8 cellular contexts compared by ENCODE assay signal in the genomic region with DNA sequence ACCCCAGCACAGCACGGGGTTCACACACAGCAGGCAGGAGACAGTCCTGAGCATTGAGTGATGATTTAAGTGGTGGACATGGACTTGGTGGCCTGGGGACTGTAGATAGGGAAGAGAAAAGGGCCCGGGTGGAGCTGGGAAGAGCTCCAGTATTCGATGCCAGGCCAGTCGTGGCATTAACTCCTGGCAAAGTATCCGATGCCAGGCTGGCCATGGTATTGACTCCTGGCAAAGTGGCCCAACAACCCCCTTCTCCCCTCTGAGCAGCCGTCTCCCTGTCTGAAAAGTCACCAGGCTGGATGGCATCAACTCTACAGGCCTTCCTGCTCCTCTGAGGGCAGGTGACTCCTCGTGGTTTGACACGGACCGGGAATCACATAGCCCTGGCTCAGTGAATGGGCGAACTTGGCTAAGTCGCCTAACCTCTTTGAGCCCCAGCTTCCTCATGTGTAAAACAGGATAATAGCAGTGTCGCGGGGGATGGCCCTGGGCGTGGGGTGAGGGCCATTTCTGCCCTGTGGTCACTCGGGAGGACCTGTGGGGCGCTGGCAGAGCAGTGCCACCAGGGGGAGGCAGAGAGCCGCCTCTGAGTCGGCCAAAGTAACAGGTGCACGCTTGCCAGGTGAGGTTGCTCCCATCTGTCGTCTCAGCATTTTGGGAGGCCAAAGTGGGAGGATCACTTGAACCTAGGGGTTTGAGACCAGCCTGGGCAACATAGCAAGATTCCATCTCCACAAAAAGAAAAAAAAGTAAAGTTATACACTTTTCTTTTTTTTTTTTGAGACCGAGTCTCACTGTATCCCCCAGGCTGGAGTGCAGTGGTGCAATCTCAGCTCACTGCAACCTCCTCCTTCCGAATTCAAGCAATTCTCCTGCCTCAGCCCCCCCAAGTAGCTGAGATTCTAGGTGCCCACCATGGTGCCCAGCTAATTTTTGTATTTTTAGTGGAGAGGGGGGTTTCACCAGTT. TPM values are rescaled to one million over a fixed set of nuclear protein-coding genes. Genes with fewer than 3 reads are reported as not detected.
A peak's percentile ranks its signal among the peaks of the same experiment; 100 is the strongest.
DNase-seq lines count a peak whose midpoint lies in the region; ATAC-seq and TF ChIP-seq lines count a peak whose summit lies in the region.

No MANE protein-coding gene starts in this region.

- TF ChIP-seq CTCF in SK-N-SH (IDR thresholded peaks at IDR 0.05) (peak; percentile 99), cardiac muscle cell (IDR thresholded peaks at IDR 0.05; ENCODE audit: low read depth, low read length) (peak; percentile 96)

- H3K27ac Mint-ChIP-seq in CD4-positive, CD25-positive, alpha-beta regulatory T cell: no peak overlapping the region
- no peak overlapping the region for H3K27ac Mint-ChIP-seq in activated naive CD4-positive, alpha-beta T cell treated with anti-CD3 and anti-CD28 coated beads for 36 hours

- H3K27me3 Mint-ChIP-seq in CD4-positive, CD25-positive, alpha-beta regulatory T cell: peaks cover 4% of the 10 kb centered on the region
- H3K27me3 Mint-ChIP-seq in activated naive CD4-positive, alpha-beta T cell treated with anti-CD3 and anti-CD28 coated beads for 36 hours (ENCODE audit: low read depth): no peaks in the 10 kb centered on the region

- H3F3A ChIP-seq in SK-N-SH (replicated peaks; ENCODE audit: insufficient read depth): peaks cover 2% of the 10 kb centered on the region

- no peaks in the 10 kb centered on the region for H3K79me2 ChIP-seq in SK-N-SH (ENCODE audit: insufficient read depth)

- H3K4me1 ChIP-seq in CD4-positive, CD25-positive, alpha-beta regulatory T cell (ENCODE audit: control insufficient read depth, insufficient read depth, low read length, poor library complexity, severe bottlenecking): peaks cover 17% of the 10 kb centered on the region
- peaks cover 0 to 16% of the 10 kb centered on the region in 2 experiments; a peak in 1 of 4 replicates for H3K4me1 ChIP-seq in SK-N-SH (ENCODE audit: control insufficient read depth in 1 of 2, insufficient read depth in 2 of 2, low read depth in 1 of 2, low read length in 1 of 2)
- H3K4me1 ChIP-seq in cardiac muscle cell (ENCODE audit: low read depth): peaks cover 4% of the 10 kb centered on the region
- H3K4me1 ChIP-seq in rectal smooth muscle tissue (ENCODE audit: control insufficient read depth, insufficient read depth, low read length): no peaks in the 10 kb centered on the region

- H3K4me2 ChIP-seq in SK-N-SH: no peak overlapping the region

- H3K4me1 Mint-ChIP-seq in CD4-positive, CD25-positive, alpha-beta regulatory T cell: peaks cover 0 to 7% (median under 1%) of the 10 kb centered on the region in 4 donors
- H3K4me1 Mint-ChIP-seq in activated naive CD4-positive, alpha-beta T cell treated with anti-CD3 and anti-CD28 coated beads for 36 hours (ENCODE audit: low read depth): peaks cover 5% of the 10 kb centered on the region

- CTCF ChIA-PET in SK-N-SH (lab: Yijun Ruan, JAX): interaction anchor here (0.6 to 8.2 kb wide), 63 partner anchors 9 to 1046 kb away, joined by 3 to 320 read pairs (median 4); no protein-coding TSS in a partner anchor
- CTCF ChIA-PET in activated naive CD4-positive, alpha-beta T cell treated with anti-CD3 and anti-CD28 coated beads for 36 hours (lab: Charles Lee): interaction anchor here (0.7 to 8.6 kb wide), 16 partner anchors 15 to 256 kb away, joined by 3 to 88 read pairs (median 4); no protein-coding TSS in a partner anchor

- peaks cover 0 to 1% (median 0%) of the 10 kb centered on the region in 7 donors for H3K9me3 Mint-ChIP-seq in CD4-positive, CD25-positive, alpha-beta regulatory T cell
- H3K9me3 Mint-ChIP-seq in activated naive CD4-positive, alpha-beta T cell treated with anti-CD3 and anti-CD28 coated beads for 36 hours: no peaks in the 10 kb centered on the region

- H3K27me3 ChIP-seq in CD4-positive, CD25-positive, alpha-beta regulatory T cell (ENCODE audit: control insufficient read depth, insufficient read depth, low read length): no peaks in the 10 kb centered on the region
- H3K27me3 ChIP-seq in SK-N-SH (ENCODE audit: insufficient read depth): no peaks in the 10 kb centered on the region
- no peaks in the 10 kb centered on the region for H3K27me3 ChIP-seq in cardiac muscle cell
- H3K27me3 ChIP-seq in rectal smooth muscle tissue (ENCODE audit: control insufficient read depth, insufficient read depth, low read length): no peaks in the 10 kb centered on the region

- ATAC-seq in CD4-positive, CD25-positive, alpha-beta regulatory T cell (ENCODE audit: low read depth in 2 of 2): peak; percentile 29 to 44
- no peak for ATAC-seq in GM21528 (IDR thresholded peaks at IDR 0.05; ENCODE audit: low FRiP score, unreplicated experiment)
- no peak for ATAC-seq in HG03460 (IDR thresholded peaks at IDR 0.05; ENCODE audit: unreplicated experiment)

- intact Hi-C loops in activated naive CD4-positive, alpha-beta T cell treated with anti-CD3 and anti-CD28 coated beads for 36 hours (cut with micrococcal nuclease): loop anchor here (1.0 to 10.0 kb wide), 2 partner anchors 142 to 756 kb away; partner anchors contain the start of gene TUBB4B

- no peak overlapping the region for H3K4me3 ChIP-seq in CD4-positive, CD25-positive, alpha-beta regulatory T cell (ENCODE audit: low read depth, low read length)
- peak overlapping the region in 1 of 2 experiments; percentile 55; a peak in 1 of 4 replicates for H3K4me3 ChIP-seq in SK-N-SH (ENCODE audit: low read depth in 2 of 2, low read length in 1 of 2)
- H3K4me3 ChIP-seq in cardiac muscle cell: no peak overlapping the region
- no peak overlapping the region for H3K4me3 ChIP-seq in rectal smooth muscle tissue (ENCODE audit: low read length)

- no peak overlapping the region for H3K27ac ChIP-seq in CD4-positive, CD25-positive, alpha-beta regulatory T cell (ENCODE audit: insufficient read depth, low read length, poor library complexity, severe bottlenecking)
- H3K27ac ChIP-seq in SK-N-SH (ENCODE audit: low read depth in 2 of 2, low read length in 1 of 2) (no peak overlapping the region), cardiac muscle cell (no peak overlapping the region), rectal smooth muscle tissue (ENCODE audit: low read depth, low read length) (no peak overlapping the region)

- H2AFZ ChIP-seq in SK-N-SH (ENCODE audit: low read depth): no peak overlapping the region

- peak; percentile 94 for TF ChIP-seq RAD21 in SK-N-SH (IDR thresholded peaks at IDR 0.05; ENCODE audit: low read length)

- no peaks in the 10 kb centered on the region for H3K9me2 ChIP-seq in SK-N-SH

- no peaks in the 10 kb centered on the region for H3K36me3 ChIP-seq in CD4-positive, CD25-positive, alpha-beta regulatory T cell (ENCODE audit: control insufficient read depth, insufficient read depth, low read length)
- H3K36me3 ChIP-seq in SK-N-SH (replicated peaks in 1 of 2; ENCODE audit: control insufficient read depth in 1 of 2, insufficient read depth in 2 of 2, low read length in 1 of 2): no peaks in the 10 kb centered on the region
- no peaks in the 10 kb centered on the region for H3K36me3 ChIP-seq in cardiac muscle cell
- H3K36me3 ChIP-seq in rectal smooth muscle tissue (ENCODE audit: control insufficient read depth, insufficient read depth, low read length): no peaks in the 10 kb centered on the region

- peak overlapping the region in 1 of 4 donors; percentile 76 for H3K4me3 Mint-ChIP-seq in CD4-positive, CD25-positive, alpha-beta regulatory T cell
- no peak overlapping the region for H3K4me3 Mint-ChIP-seq in activated naive CD4-positive, alpha-beta T cell treated with anti-CD3 and anti-CD28 coated beads for 36 hours

- no peaks in the 10 kb centered on the region for H3K36me3 Mint-ChIP-seq in CD4-positive, CD25-positive, alpha-beta regulatory T cell
- H3K36me3 Mint-ChIP-seq in activated naive CD4-positive, alpha-beta T cell treated with anti-CD3 and anti-CD28 coated beads for 36 hours (ENCODE audit: low read depth): no peaks in the 10 kb centered on the region

- no peak for TF ChIP-seq EP300 in SK-N-SH (IDR thresholded peaks at IDR 0.05; ENCODE audit: borderline replicate concordance in 1 of 2, low read depth in 1 of 2, low read length in 1 of 2)

- WGBS in SK-N-SH (ENCODE audit: low lambda C conversion rate): 25% methylated on average over 18 of the region's 22 CpGs

- POLR2A ChIA-PET in SK-N-SH (lab: Yijun Ruan, JAX): no interaction called here

- H3K9ac ChIP-seq in SK-N-SH (no peak overlapping the region), rectal smooth muscle tissue (ENCODE audit: low read length) (peak overlapping the region; percentile 2)

- H4K20me1 ChIP-seq in SK-N-SH (ENCODE audit: insufficient read depth): no peaks in the 10 kb centered on the region; the same call in 1 of the 2 replicates

- no peaks in the 10 kb centered on the region for H3K9me3 ChIP-seq in CD4-positive, CD25-positive, alpha-beta regulatory T cell (ENCODE audit: control insufficient read depth in 2 of 2, low read length in 2 of 2)
- H3K9me3 ChIP-seq in SK-N-SH (no peaks in the 10 kb centered on the region), cardiac muscle cell (ENCODE audit: low read depth) (no peaks in the 10 kb centered on the region)

- peak; percentile 65 to 76 (median 68) for DNase-seq in CD4-positive, CD25-positive, alpha-beta regulatory T cell
- DNase-seq in HT1080 (ENCODE audit: low read depth) (peak; percentile 30), SK-N-SH (peak; percentile 81), cardiac muscle cell (ENCODE audit: low read depth in 1 of 2, low spot score in 1 of 2) (peak; percentile 44 to 74)
- DNase-seq in activated naive CD4-positive, alpha-beta T cell treated with anti-CD3 and anti-CD28 coated beads for 36 hours: peak; percentile 82

RNA-seq across cellular contexts. Expression of gene SEC16A, which starts 5.7 kb away (rescaled TPM):
- 74.4 TPM for total RNA-seq in CD4-positive, CD25-positive, alpha-beta regulatory T cell
- polyA plus RNA-seq in CD4-positive, CD25-positive, alpha-beta regulatory T cell: 10 to 100 TPM; 17.7 to 22.7 (median 21.1) TPM
- 18.1 and 22.7 TPM in 2 replicates for total RNA-seq in HT1080 (2014; rRNA removed; shearing (Covaris generic))
- 27.6 and 31.9 TPM in 2 replicates for polyA plus RNA-seq in HT1080 (2015; cell fraction: cytosol; rRNA removed)
- polyA plus RNA-seq in HT1080 (2015; cell fraction: nucleus; rRNA removed): 115 and 116 TPM in 2 replicates
- polyA plus RNA-seq in SK-N-SH (2012; rRNA removed) (14.8 and 25.9 TPM in 2 replicates), cardiac muscle cell (32.3 and 35.8 TPM in 2 replicates)
- 17.4 and 19.1 TPM in 2 replicates for polyA plus RNA-seq in SK-N-SH (2012; cell fraction: cytosol; rRNA removed)
- polyA plus RNA-seq in SK-N-SH (2012; cell fraction: nucleus; rRNA removed): 87.5 and 96.8 TPM in 2 replicates
- 10 to 100 TPM; 44.1 to 47.3 TPM for total RNA-seq in activated naive CD4-positive, alpha-beta T cell treated with anti-CD3 and anti-CD28 coated beads for 36 hours
- 33.5 and 39.5 TPM in 2 replicates for total RNA-seq in cardiac muscle cell

RNA-seq across cellular contexts. Expression of gene INPP5E, which starts 48.9 kb away (rescaled TPM):
- 30.3 TPM for total RNA-seq in CD4-positive, CD25-positive, alpha-beta regulatory T cell
- 1 to 10 TPM; 1.9 to 4.4 (median 2.3) TPM for polyA plus RNA-seq in CD4-positive, CD25-positive, alpha-beta regulatory T cell
- total RNA-seq in HT1080 (2014; rRNA removed; shearing (Covaris generic)): 12.1 and 16.6 TPM in 2 replicates
- 13.1 and 13.2 TPM in 2 replicates for polyA plus RNA-seq in HT1080 (2015; cell fraction: cytosol; rRNA removed)
- 31.6 and 32.2 TPM in 2 replicates for polyA plus RNA-seq in HT1080 (2015; cell fraction: nucleus; rRNA removed)
- 10.5 and 12.8 TPM in 2 replicates for polyA plus RNA-seq in SK-N-SH (2012; rRNA removed)
- 5.2 and 7.4 TPM in 2 replicates for polyA plus RNA-seq in SK-N-SH (2012; cell fraction: cytosol; rRNA removed)
- polyA plus RNA-seq in SK-N-SH (2012; cell fraction: nucleus; rRNA removed): 47.7 and 56.9 TPM in 2 replicates
- total RNA-seq in activated naive CD4-positive, alpha-beta T cell treated with anti-CD3 and anti-CD28 coated beads for 36 hours: 10 to 100 TPM; 13.9 to 14.8 TPM
- total RNA-seq in cardiac muscle cell: 19.2 and 26.8 TPM in 2 replicates
- 14.9 and 19.5 TPM in 2 replicates for polyA plus RNA-seq in cardiac muscle cell

RNA-seq across cellular contexts. Expression of gene NOTCH1, which starts 57.3 kb away (rescaled TPM):
- total RNA-seq in CD4-positive, CD25-positive, alpha-beta regulatory T cell: 52.3 TPM
- 1 to 10 TPM; 1.2 to 1.7 (median 1.5) TPM for polyA plus RNA-seq in CD4-positive, CD25-positive, alpha-beta regulatory T cell
- 11.4 and 13.7 TPM in 2 replicates for total RNA-seq in HT1080 (2014; rRNA removed; shearing (Covaris generic))
- 7.1 and 7.9 TPM in 2 replicates for polyA plus RNA-seq in HT1080 (2015; cell fraction: cytosol; rRNA removed)
- 31.4 and 32.3 TPM in 2 replicates for polyA plus RNA-seq in HT1080 (2015; cell fraction: nucleus; rRNA removed)
- polyA plus RNA-seq in SK-N-SH (2012; rRNA removed) (2.6 and 6.6 TPM in 2 replicates), cardiac muscle cell (7.1 and 7.3 TPM in 2 replicates)
- polyA plus RNA-seq in SK-N-SH (2012; cell fraction: cytosol; rRNA removed): 3.3 and 4.8 TPM in 2 replicates
- polyA plus RNA-seq in SK-N-SH (2012; cell fraction: nucleus; rRNA removed): 25.0 and 35.2 TPM in 2 replicates
- 10 to 100 TPM; 71.4 to 80.2 TPM for total RNA-seq in activated naive CD4-positive, alpha-beta T cell treated with anti-CD3 and anti-CD28 coated beads for 36 hours
- total RNA-seq in cardiac muscle cell: 17.8 and 20.9 TPM in 2 replicates

Comparison
In these comparisons a context has a peak if more than half of its experiments do, and no peak if none do; other contexts are left out.
1. ATAC-seq: peak in CD4-positive, CD25-positive, alpha-beta regulatory T cell (2 of 2); none in GM21528 (single experiment) and HG03460 (single experiment).
2. DNase-seq: peak in every context shown above with its lines; median percentile 82 in activated naive CD4-positive, alpha-beta T cell treated with anti-CD3 and anti-CD28 coated beads for 36 hours; 81 in SK-N-SH; 68 in CD4-positive, CD25-positive, alpha-beta regulatory T cell; 59 in cardiac muscle cell; 30 in HT1080.